Comparison of ENCODE assay signal across 15 cellular contexts in the genomic region with DNA sequence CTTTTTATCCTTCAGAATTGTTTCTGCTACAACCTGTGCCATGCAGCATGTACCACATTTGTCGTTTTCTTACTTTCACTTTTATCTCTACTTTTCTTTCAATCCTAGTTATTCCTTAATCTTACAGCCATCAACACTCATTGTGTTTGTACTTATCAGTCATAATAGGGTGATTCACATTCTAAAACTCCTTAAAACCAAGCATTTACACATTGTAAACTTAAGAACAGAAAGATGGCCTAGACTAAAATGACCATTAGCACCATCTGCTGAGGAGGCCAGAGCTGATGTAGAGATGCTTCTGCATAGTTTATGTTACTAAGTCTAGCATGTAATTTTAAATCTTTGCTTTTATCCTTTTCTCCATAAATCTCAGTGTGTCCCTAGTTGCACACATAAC. TPM values are rescaled to one million over a fixed set of nuclear protein-coding genes. Genes with fewer than 3 reads are reported as not detected.
DNase-seq lines count a peak whose midpoint lies in the region; FAIRE-seq and TF ChIP-seq lines count a peak whose summit lies in the region.
"Had no signal": no experiment of that assay in that cellular context is flagged by ENCODE, and none has a peak within 500 bp of the region (broad histone marks: within the 10 kb centered on the region; RNA-seq: fewer than 3 reads in every experiment).

No MANE protein-coding gene starts in this region.

- H3K9me3 Mint-ChIP-seq in astrocyte (ENCODE audit: unreplicated experiment), result no peaks in the 10 kb centered on the region
- no peaks in the 10 kb centered on the region for H3K9me3 Mint-ChIP-seq in Calu3 (ENCODE audit: low read depth, unreplicated experiment)
- H3K9me3 Mint-ChIP-seq: CD4-positive, alpha-beta T cell had no signal

- no peak overlapping the region for H3K9ac ChIP-seq in astrocyte (ENCODE audit: low read length)
- H3K9ac ChIP-seq: KMS-11 had no signal

- H3K4me3 ChIP-seq in astrocyte (ENCODE audit: insufficient read depth, low read depth, low read length) (no peak overlapping the region), fibroblast of villous mesenchyme (ENCODE audit: low read depth, low read length) (no peak overlapping the region)
- H3K4me3 ChIP-seq: HAP-1 had no signal

- H3K4me1 ChIP-seq in astrocyte (ENCODE audit: insufficient read depth, low read length), result no peaks in the 10 kb centered on the region
- H3K4me1 ChIP-seq: Caco-2 had no signal

- H4K20me1 ChIP-seq in astrocyte (ENCODE audit: insufficient read depth, low read length), result peaks cover 12% of the 10 kb centered on the region

- peaks cover 77% of the 10 kb centered on the region for H3K36me3 ChIP-seq in astrocyte (ENCODE audit: insufficient read depth, low read length)

- CTCF ChIA-PET in Calu3 (lab: Charles Lee), result no interaction called here

- H3K27ac ChIP-seq in astrocyte (ENCODE audit: low read depth, low read length), result no peak overlapping the region
- H3K27ac ChIP-seq: C4-2B, KMS-11 had no signal

- H3K36me3 Mint-ChIP-seq in astrocyte (ENCODE audit: low read depth, unreplicated experiment) (peaks cover 15% of the 10 kb centered on the region), Calu3 (ENCODE audit: insufficient read depth, unreplicated experiment) (no peaks in the 10 kb centered on the region)

- H3K27me3 Mint-ChIP-seq in astrocyte (ENCODE audit: low read depth, unreplicated experiment) (no peaks in the 10 kb centered on the region), Calu3 (ENCODE audit: unreplicated experiment) (no peaks in the 10 kb centered on the region)
- H3K27me3 Mint-ChIP-seq: CD4-positive, alpha-beta T cell had no signal

- H3K4me2 ChIP-seq in astrocyte (ENCODE audit: low read length), result no peak overlapping the region
- H3K4me2 ChIP-seq: KMS-11 had no signal

- no peaks in the 10 kb centered on the region for H3K9me3 ChIP-seq in astrocyte (ENCODE audit: insufficient read depth, low read depth, low read length)
- H3K9me3 ChIP-seq: Caco-2, HAP-1 had no signal

- H3K79me2 ChIP-seq in astrocyte (ENCODE audit: insufficient read depth, low read length), result peaks cover 3% of the 10 kb centered on the region

- no peaks in the 10 kb centered on the region for H3K4me1 Mint-ChIP-seq in astrocyte (ENCODE audit: low read depth, unreplicated experiment)
- no peaks in the 10 kb centered on the region for H3K4me1 Mint-ChIP-seq in Calu3 (ENCODE audit: low read depth, unreplicated experiment)

- FAIRE-seq in astrocyte (lab: Jason Lieb, UNC) (no peak), GM19239 (lab: Jason Lieb, UNC) (no peak)

- no peak for TF ChIP-seq CTCF in astrocyte (IDR thresholded peaks at IDR 0.05; ENCODE audit: insufficient read depth, low read depth, low read length)
- no peak for TF ChIP-seq CTCF in fibroblast of villous mesenchyme (IDR thresholded peaks at IDR 0.05; ENCODE audit: insufficient read depth, low read depth, low read length)
- TF ChIP-seq CTCF in Calu3 (IDR thresholded peaks at IDR 0.05; ENCODE audit: unreplicated experiment), result no peak

- intact Hi-C loops in Calu3 (cut with micrococcal nuclease; ENCODE audit: unreplicated experiment), result no loop called here

- no TSS peak for BruUV-seq in Calu3 (replicated peaks; lab: Mats Ljungman, UMichigan)

- no peaks in the 10 kb centered on the region for H3K27me3 ChIP-seq in astrocyte (ENCODE audit: insufficient read depth, low read length)

- DNase-seq in EH (ENCODE audit: low read depth) (peak; percentile 52), astrocyte (ENCODE audit: low read depth) (peak; percentile 4), fibroblast of villous mesenchyme (ENCODE audit: low read depth) (peak; percentile 33), GM19239 (ENCODE audit: insufficient read length, low spot score) (no peak), Calu3 (no peak), HK-2 (ENCODE audit: unreplicated experiment) (no peak)
- DNase-seq: AML-193; Caco-2; CD4-positive, alpha-beta T cell; DMS153; DMS79; GF-D8 had no signal

- H3K27ac Mint-ChIP-seq in astrocyte (ENCODE audit: unreplicated experiment), result no peak overlapping the region
- no peak overlapping the region for H3K27ac Mint-ChIP-seq in Calu3 (ENCODE audit: unreplicated experiment)
- H3K27ac Mint-ChIP-seq: CD4-positive, alpha-beta T cell had no signal

- no peak overlapping the region for H2AFZ ChIP-seq in astrocyte (ENCODE audit: low read depth, low read length)

- H3K4me3 Mint-ChIP-seq in astrocyte (ENCODE audit: unreplicated experiment) (no peak overlapping the region), Calu3 (ENCODE audit: low read depth, unreplicated experiment) (no peak overlapping the region)
- H3K4me3 Mint-ChIP-seq: CD4-positive, alpha-beta T cell had no signal

RNA-seq across cellular contexts. Expression of a gene that starts 25.5 kb away (rescaled TPM):
- 80.3 and 91.1 TPM in 2 replicates for total RNA-seq in astrocyte
- 70.2 and 104 TPM in 2 replicates for total RNA-seq in fibroblast of villous mesenchyme
- total RNA-seq in Calu3 (2022), result 14.9 and 18.5 TPM in 2 replicates

RNA-seq across cellular contexts. Expression of a gene that starts 39.3 kb away (rescaled TPM):
- total RNA-seq in astrocyte (33.5 and 35.4 TPM in 2 replicates), fibroblast of villous mesenchyme (111 and 120 TPM in 2 replicates), Calu3 (2022) (7.3 and 10.2 TPM in 2 replicates)
- total RNA-seq: CD4-positive, alpha-beta T cell had no signal

Comparison
In these comparisons a context has a peak if more than half of its experiments do, and no peak if none do; other contexts are left out.
1. DNase-seq: peak in EH (single experiment), astrocyte (single experiment) and fibroblast of villous mesenchyme (single experiment); none in GM19239 (single experiment), Calu3 (single experiment) and HK-2 (single experiment).